Comparison of ENCODE assay signal across 10 cellular contexts in the genomic region with DNA sequence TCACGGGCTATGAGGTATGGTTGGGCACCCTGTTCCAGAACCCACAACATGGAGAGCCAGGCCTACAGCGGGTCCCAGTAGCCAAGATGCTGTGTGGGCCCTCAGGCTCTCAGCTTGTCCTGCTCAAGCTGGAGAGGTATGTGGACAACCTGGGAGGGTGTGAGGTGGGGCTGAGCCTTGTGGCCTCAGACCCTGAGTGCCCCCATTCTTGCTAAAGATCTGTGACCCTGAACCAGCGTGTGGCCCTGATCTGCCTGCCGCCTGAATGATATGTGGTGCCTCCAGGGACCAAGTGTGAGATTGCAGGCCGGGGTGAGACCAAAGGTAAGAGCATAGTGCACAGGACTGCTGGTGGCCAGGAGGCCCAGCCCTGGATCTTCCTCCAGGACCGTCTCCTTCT. TPM values are rescaled to one million over a fixed set of nuclear protein-coding genes. Genes with fewer than 3 reads are reported as not detected.
DNase-seq lines count a peak whose midpoint lies in the region; ATAC-seq, FAIRE-seq and TF ChIP-seq lines count a peak whose summit lies in the region.
"Not testable (repeated sequence)": the region's sequence is repeated elsewhere in the genome, so short reads cannot be mapped to it uniquely, and the experiment has no call there.
"Had no signal": no experiment of that assay in that cellular context is flagged by ENCODE, and none has a peak within 500 bp of the region (broad histone marks: within the 10 kb centered on the region; RNA-seq: fewer than 3 reads in every experiment).

No MANE protein-coding gene starts in this region.

- H3K4me3 Mint-ChIP-seq in T-helper 2 cell treated with Interferon-gamma antibody and Interleukin-4, amounts not matched to agents 5 μg/mL and 100 μg/mL, for 36 hours; activated naive CD8-positive, alpha-beta T cell treated with anti-CD3 and anti-CD28 coated beads, Interleukin-2, amount 10 ng/mL, durations not matched to agents 7 days and 5 days: not testable (repeated sequence)

- TF ChIP-seq POLR2A in HepG2 (IDR thresholded peaks at IDR 0.05; ENCODE audit: insufficient read depth in 1 of 2, low read depth in 2 of 2, low read length in 2 of 2): not testable (repeated sequence)

- TF ChIP-seq CTCF in HepG2 (CRISPR knock-in tag; IDR thresholded peaks at IDR 0.05): 0 out of 2 replicates have a peak, but pooled peaks have one; percentile 15
- not testable (repeated sequence) for TF ChIP-seq CTCF in pancreas (IDR thresholded peaks at IDR 0.05)

- CTCF ChIA-PET in HepG2 (lab: Yijun Ruan, JAX; ENCODE audit: low intra/inter-chr PET ratio, low total read pairs): not testable (repeated sequence)

- DNase-seq in T-helper 2 cell treated with Interferon-gamma antibody and Interleukin-4, amounts not matched to agents 5 μg/mL and 100 μg/mL, for 36 hours (ENCODE audit: low spot score): peak; percentile 6
- peak; percentile 13 for DNase-seq in activated CD8-positive, alpha-beta memory T cell treated with anti-CD3 and anti-CD28 coated beads, Interleukin-2, amount 50 U/mL, for 4 hours
- DNase-seq in activated naive CD8-positive, alpha-beta T cell treated with anti-CD3 and anti-CD28 coated beads, Interleukin-2, amount 10 ng/mL, durations not matched to agents 7 days and 5 days: peak; percentile 29
- peak; percentile 37 for DNase-seq in Right ventricle myocardium superior
- not testable (repeated sequence) for DNase-seq in HepG2 (ENCODE audit: low spot score)
- peak in 5 of 6 donors; percentile 28 to 70 (median 34) for DNase-seq in pancreas
- DNase-seq in stimulated activated CD8-positive, alpha-beta memory T cell treated with anti-CD3 and anti-CD28 coated beads, Interleukin-4, amount 100 ng/mL, for 48 hours: peak; percentile 29

- H3K36me3 ChIP-seq in HepG2 (replicated peaks in 1 of 2; ENCODE audit: control insufficient read depth in 1 of 2, insufficient read depth in 2 of 2, low read length in 2 of 2); pancreas: not testable (repeated sequence)

- TF ChIP-seq RAD21 in HepG2 (CRISPR knock-in tag; IDR thresholded peaks at IDR 0.05): not testable (repeated sequence)

- 74% methylated on average over 5 of the region's 6 CpGs for WGBS in HepG2 (ENCODE audit: low lambda C conversion rate)
- WGBS in pancreas, 2 donors: 80% methylated on average over 5 of the region's 6 CpGs; no CpG with 5 or more reads in 1 of the 2 donors

- intact Hi-C loops in Right ventricle myocardium superior (cut with DNase I); HepG2 (cut with micrococcal nuclease; ENCODE audit: unreplicated experiment); pancreas (cut with DNase I): not testable (repeated sequence)

- H3K36me3 Mint-ChIP-seq in T-helper 2 cell treated with Interferon-gamma antibody and Interleukin-4, amounts not matched to agents 5 μg/mL and 100 μg/mL, for 36 hours (ENCODE audit: low read depth); activated naive CD8-positive, alpha-beta T cell treated with anti-CD3 and anti-CD28 coated beads, Interleukin-2, amount 10 ng/mL, durations not matched to agents 7 days and 5 days: not testable (repeated sequence)

- H3K9ac ChIP-seq in HepG2 (ENCODE audit: insufficient read depth, low read depth, low read length): not testable (repeated sequence)

- H3K27me3 ChIP-seq in HepG2 (ENCODE audit: control insufficient read depth in 1 of 2, insufficient read depth in 2 of 2, low read length in 2 of 2); pancreas: not testable (repeated sequence)

- H3K27ac ChIP-seq in HepG2 (ENCODE audit: extremely low read length, insufficient read depth, low read length); pancreas: not testable (repeated sequence)

- not testable (repeated sequence) for TF ChIP-seq EP300 in HepG2 (IDR thresholded peaks at IDR 0.05; ENCODE audit: low read depth in 2 of 2, low read length in 2 of 2); HepG2 (CRISPR knock-in tag; IDR thresholded peaks at IDR 0.05; ENCODE audit: borderline replicate concordance)

- H2AFZ ChIP-seq in HepG2 (ENCODE audit: low read length): not testable (repeated sequence)

- not testable (repeated sequence) for H3K27ac Mint-ChIP-seq in T-helper 2 cell treated with Interferon-gamma antibody and Interleukin-4, amounts not matched to agents 5 μg/mL and 100 μg/mL, for 36 hours; activated naive CD8-positive, alpha-beta T cell treated with anti-CD3 and anti-CD28 coated beads, Interleukin-2, amount 10 ng/mL, durations not matched to agents 7 days and 5 days

- H3K4me3 ChIP-seq in HepG2 (replicated peaks in 1 of 3; ENCODE audit: insufficient read depth in 1 of 3, low read depth in 2 of 3, low read length in 3 of 3); pancreas: not testable (repeated sequence)

- not testable (repeated sequence) for H3K9me3 ChIP-seq in HepG2 (ENCODE audit: low read length); pancreas

- not testable (repeated sequence) for BruUV-seq in HepG2 (replicated peaks; lab: Mats Ljungman, UMichigan)

- H3K4me1 Mint-ChIP-seq in T-helper 2 cell treated with Interferon-gamma antibody and Interleukin-4, amounts not matched to agents 5 μg/mL and 100 μg/mL, for 36 hours (ENCODE audit: low read depth); activated naive CD8-positive, alpha-beta T cell treated with anti-CD3 and anti-CD28 coated beads, Interleukin-2, amount 10 ng/mL, durations not matched to agents 7 days and 5 days: not testable (repeated sequence)

- not testable (repeated sequence) for H4K20me1 ChIP-seq in HepG2 (ENCODE audit: insufficient read depth, low read length)

- H3K4me1 ChIP-seq in HepG2 (ENCODE audit: insufficient read depth, low read length): peaks cover 40% of the 10 kb centered on the region
- not testable (repeated sequence) for H3K4me1 ChIP-seq in pancreas

- FAIRE-seq in HepG2 (lab: Jason Lieb, UNC); pancreas (lab: Jason Lieb, UNC): not testable (repeated sequence)

- ATAC-seq in activated naive CD8-positive, alpha-beta T cell treated with anti-CD3 and anti-CD28 coated beads, Interleukin-2, amount 10 ng/mL, durations not matched to agents 7 days and 5 days (ENCODE audit: low read depth); Right ventricle myocardium superior (ENCODE audit: poor library complexity); pancreas: not testable (repeated sequence)
- ATAC-seq in HepG2: peak; percentile 16

- H3K27me3 Mint-ChIP-seq in T-helper 2 cell treated with Interferon-gamma antibody and Interleukin-4, amounts not matched to agents 5 μg/mL and 100 μg/mL, for 36 hours (ENCODE audit: low read depth): peaks cover 12% of the 10 kb centered on the region
- H3K27me3 Mint-ChIP-seq in activated naive CD8-positive, alpha-beta T cell treated with anti-CD3 and anti-CD28 coated beads, Interleukin-2, amount 10 ng/mL, durations not matched to agents 7 days and 5 days: not testable (repeated sequence)

- in situ Hi-C loops in HepG2 (cut with HindIII; ENCODE audit: extremely low pct_ligation_motif_present, low pct_unique_long_range_greater_than_20kb): not testable (repeated sequence)

- H3K9me3 Mint-ChIP-seq in T-helper 2 cell treated with Interferon-gamma antibody and Interleukin-4, amounts not matched to agents 5 μg/mL and 100 μg/mL, for 36 hours; activated naive CD8-positive, alpha-beta T cell treated with anti-CD3 and anti-CD28 coated beads, Interleukin-2, amount 10 ng/mL, durations not matched to agents 7 days and 5 days: not testable (repeated sequence)

- H3K79me2 ChIP-seq in HepG2 (ENCODE audit: insufficient read depth, low read length): peaks cover 19% of the 10 kb centered on the region

- POLR2A ChIA-PET in activated naive CD8-positive, alpha-beta T cell treated with anti-CD3 and anti-CD28 coated beads, Interleukin-2, amount 10 ng/mL, durations not matched to agents 7 days and 5 days (lab: Charles Lee); HepG2 (lab: Yijun Ruan, JAX): not testable (repeated sequence)

- not testable (repeated sequence) for H3K4me2 ChIP-seq in HepG2 (ENCODE audit: low read depth, low read length)

RNA-seq across cellular contexts. Expression of a gene that starts 17.4 kb away (rescaled TPM):
- 1,000 to 10,000 TPM; 3,257 to 3,430 TPM for total RNA-seq in activated naive CD8-positive, alpha-beta T cell treated with anti-CD3 and anti-CD28 coated beads, Interleukin-2, amount 10 ng/mL, durations not matched to agents 7 days and 5 days
- total RNA-seq in Right ventricle myocardium superior: 9,391 TPM
- total RNA-seq in HepG2 (2016; rRNA removed; fragmentation: Illumina TruSeq; extraction: Trizol): 859 and 11,018 TPM in 2 replicates
- total RNA-seq in HepG2 (2016; cell fraction: cytosol; rRNA removed; fragmentation: Illumina TruSeq; extraction: Trizol; ENCODE audit: low read depth): 16,281 and 17,236 TPM in 2 replicates
- 1,309 and 10,613 TPM in 2 replicates for total RNA-seq in HepG2 (2016; cell fraction: insoluble cytoplasmic fraction; rRNA removed; fragmentation: Illumina TruSeq; extraction: Trizol)
- 2,848 and 3,475 TPM in 2 replicates for total RNA-seq in HepG2 (2016; cell fraction: membrane; rRNA removed; fragmentation: Illumina TruSeq; extraction: Trizol)
- total RNA-seq in HepG2 (2016; cell fraction: nucleus; rRNA removed; fragmentation: Illumina TruSeq; extraction: Trizol): 52,466 and 64,417 TPM in 2 replicates
- polyA plus RNA-seq in HepG2 (2011; rRNA removed): under 0.01 TPM in 2 replicates
- under 0.01 TPM in 2 replicates for polyA plus RNA-seq in HepG2 (2011; cell fraction: cytosol; rRNA removed)
- polyA plus RNA-seq in HepG2 (2011; cell fraction: nucleus; rRNA removed): under 0.01 TPM in 2 replicates
- polyA plus RNA-seq in HepG2 (2012): 59.2 and 78.2 TPM in 2 replicates
- polyA plus RNA-seq in HepG2 (2016; cell fraction: cytosol; fragmentation: Illumina TruSeq; extraction: Trizol; ENCODE audit: low read depth): 27.3 and 44.4 TPM in 2 replicates
- not detected in 2 replicates for polyA plus RNA-seq in HepG2 (2016; cell fraction: insoluble cytoplasmic fraction; fragmentation: Illumina TruSeq; extraction: Trizol; ENCODE audit: low read depth)
- not detected in 2 replicates for polyA plus RNA-seq in HepG2 (2016; cell fraction: membrane; fragmentation: Illumina TruSeq; extraction: Trizol; ENCODE audit: low read depth)
- 32.8 TPM in 1 of 2 replicates, not detected in the other for polyA plus RNA-seq in HepG2 (2016; cell fraction: nucleus; fragmentation: Illumina TruSeq; extraction: Trizol; ENCODE audit: insufficient read depth, low read depth)
- polyA minus RNA-seq in HepG2 (2011; rRNA and poly(A)+ RNA removed; ENCODE audit: low replicate concordance): 12,820 and 15,604 TPM in 2 replicates
- polyA minus RNA-seq in HepG2 (2011; cell fraction: cytosol; rRNA and poly(A)+ RNA removed): 90,102 and 105,040 TPM in 2 replicates
- 42,574 and 58,030 TPM in 2 replicates for polyA minus RNA-seq in HepG2 (2011; cell fraction: nucleus; rRNA and poly(A)+ RNA removed)
- total RNA-seq in pancreas: 1,000 to 10,000 TPM in 4 of 6 donors, 100 to 1,000 TPM in 2; 687 to 5,169 (median 2,340) TPM
- polyA plus RNA-seq in pancreas: not detected
- polyA plus RNA-seq: AG04450, foreskin keratinocyte, SK-N-SH had no signal

RNA-seq across cellular contexts. Expression of a gene that starts 36.0 kb away (rescaled TPM):
- total RNA-seq in activated naive CD8-positive, alpha-beta T cell treated with anti-CD3 and anti-CD28 coated beads, Interleukin-2, amount 10 ng/mL, durations not matched to agents 7 days and 5 days: 10 to 100 TPM; 11.3 to 12.6 TPM
- total RNA-seq in Right ventricle myocardium superior: 11.7 TPM
- total RNA-seq in HepG2 (2016; rRNA removed; fragmentation: Illumina TruSeq; extraction: Trizol): 35.6 and 36.2 TPM in 2 replicates
- total RNA-seq in HepG2 (2016; cell fraction: cytosol; rRNA removed; fragmentation: Illumina TruSeq; extraction: Trizol; ENCODE audit: low read depth): 2.8 and 3.7 TPM in 2 replicates
- 33.6 and 35.9 TPM in 2 replicates for total RNA-seq in HepG2 (2016; cell fraction: insoluble cytoplasmic fraction; rRNA removed; fragmentation: Illumina TruSeq; extraction: Trizol)
- 12.7 and 15.7 TPM in 2 replicates for total RNA-seq in HepG2 (2016; cell fraction: membrane; rRNA removed; fragmentation: Illumina TruSeq; extraction: Trizol)
- 43.1 and 51.6 TPM in 2 replicates for total RNA-seq in HepG2 (2016; cell fraction: nucleus; rRNA removed; fragmentation: Illumina TruSeq; extraction: Trizol)
- polyA plus RNA-seq in HepG2 (2011; rRNA removed): 30.3 and 38.8 TPM in 2 replicates
- polyA plus RNA-seq in HepG2 (2011; cell fraction: cytosol; rRNA removed): 13.9 and 24.8 TPM in 2 replicates
- polyA plus RNA-seq in HepG2 (2011; cell fraction: nucleus; rRNA removed): 44.1 and 66.8 TPM in 2 replicates
- 24.2 and 34.4 TPM in 2 replicates for polyA plus RNA-seq in HepG2 (2012)
- polyA plus RNA-seq in HepG2 (2016; cell fraction: cytosol; fragmentation: Illumina TruSeq; extraction: Trizol; ENCODE audit: low read depth): 3.5 and 3.8 TPM in 2 replicates
- 24.0 and 26.6 TPM in 2 replicates for polyA plus RNA-seq in HepG2 (2016; cell fraction: insoluble cytoplasmic fraction; fragmentation: Illumina TruSeq; extraction: Trizol; ENCODE audit: low read depth)
- polyA plus RNA-seq in HepG2 (2016; cell fraction: membrane; fragmentation: Illumina TruSeq; extraction: Trizol; ENCODE audit: low read depth): 12.4 and 14.6 TPM in 2 replicates
- 54.4 and 54.5 TPM in 2 replicates for polyA plus RNA-seq in HepG2 (2016; cell fraction: nucleus; fragmentation: Illumina TruSeq; extraction: Trizol; ENCODE audit: insufficient read depth, low read depth)
- 29.8 and 35.9 TPM in 2 replicates for polyA minus RNA-seq in HepG2 (2011; rRNA and poly(A)+ RNA removed; ENCODE audit: low replicate concordance)
- 20.5 and 26.0 TPM in 2 replicates for polyA minus RNA-seq in HepG2 (2011; cell fraction: cytosol; rRNA and poly(A)+ RNA removed)
- 98.8 and 162 TPM in 2 replicates for polyA minus RNA-seq in HepG2 (2011; cell fraction: nucleus; rRNA and poly(A)+ RNA removed)
- 10 to 100 TPM; 12.4 to 32.2 (median 14.3) TPM for total RNA-seq in pancreas
- polyA plus RNA-seq in pancreas: 1 to 10 TPM; 4.0 to 5.8 TPM
